ENCODE assay signal across 20 cellular contexts in the genomic region with DNA sequence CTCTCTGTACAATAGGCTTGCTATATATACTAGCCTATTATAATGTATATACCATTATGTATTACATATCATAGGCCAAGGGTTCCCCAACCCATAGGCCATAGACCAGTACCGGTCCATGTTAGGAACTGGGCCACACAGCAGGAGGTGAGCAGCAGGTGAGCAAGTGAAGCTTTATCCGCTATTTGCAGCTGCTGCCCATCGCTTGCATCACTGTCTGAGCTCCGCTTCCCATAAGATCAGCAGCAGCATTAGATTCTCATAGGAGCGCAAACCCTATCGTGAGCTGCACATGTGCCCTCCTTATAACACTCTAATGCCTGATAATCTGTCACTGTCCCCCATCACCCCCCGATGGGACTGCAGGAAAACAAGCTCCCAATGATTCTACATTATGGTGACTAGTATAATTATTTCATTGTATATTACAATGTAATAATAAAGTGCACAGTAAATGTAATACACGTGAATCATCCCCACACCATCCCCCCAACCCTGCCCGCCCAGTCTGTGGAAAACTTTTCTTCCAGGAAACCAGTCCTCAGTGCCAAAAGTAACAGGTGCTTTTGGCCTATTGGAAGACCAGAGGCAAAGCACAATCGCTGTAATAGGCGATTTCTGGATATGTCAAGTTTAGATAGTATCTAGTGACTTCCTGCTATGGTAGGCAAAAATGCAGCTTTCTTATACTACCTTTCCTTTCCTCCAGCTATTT.
A peak's percentile ranks its signal among the peaks of the same experiment; 100 is the strongest.
DNase-seq lines count a peak whose midpoint lies in the region; ATAC-seq and TF ChIP-seq lines count a peak whose summit lies in the region.
"Had no signal": no experiment of that assay in that cellular context is flagged by ENCODE, and none has a peak within 500 bp of the region (broad histone marks: within the 10 kb centered on the region; RNA-seq: fewer than 3 reads in every experiment).

No MANE protein-coding gene starts in this region.

- ATAC-seq in gastroesophageal sphincter (no peak), aorta (ENCODE audit: low FRiP score) (no peak), GM18505 (IDR thresholded peaks at IDR 0.05; ENCODE audit: unreplicated experiment) (no peak), HG03521 (IDR thresholded peaks at IDR 0.05; ENCODE audit: unreplicated experiment) (no peak)
- ATAC-seq: CD8-positive, alpha-beta T cell; Right ventricle myocardium inferior had no signal

- TF ChIP-seq POLR2A in gastroesophageal sphincter (IDR thresholded peaks at IDR 0.05): no peak
- no peak for TF ChIP-seq POLR2A in stomach (IDR thresholded peaks at IDR 0.05)
- no peak for TF ChIP-seq POLR2A in GM18505 (IDR thresholded peaks at IDR 0.05; ENCODE audit: borderline replicate concordance, extremely low read depth, insufficient read depth, insufficient read length)

- TF ChIP-seq EP300 in gastroesophageal sphincter (IDR thresholded peaks at IDR 0.05) (no peak), stomach (IDR thresholded peaks at IDR 0.05) (no peak)

- DNase-seq in coronary artery (ENCODE audit: low spot score) (no peak), stomach (no peak), aorta (peak in 1 of 2 donors; percentile 62), DMS 273 (lab: John Stamatoyannopoulos, UW; ENCODE audit: unreplicated experiment) (no peak)
- DNase-seq: Caco-2; CD8-positive, alpha-beta T cell; GF-D8; NCI-H1092; NCI-H1417 treated with DMSO at 0.1 percent for 48 hours; NCI-H1694 treated with DMSO at 0.1 percent for 48 hours; NCI-H2171; NCI-H345; NCI-H510A treated with DMSO at 0.1 percent for 48 hours had no signal

- H3K9me3 ChIP-seq in gastroesophageal sphincter (no peaks in the 10 kb centered on the region), stomach (no peaks in the 10 kb centered on the region), aorta (ENCODE audit: control insufficient read depth, low read length) (no peaks in the 10 kb centered on the region)
- H3K9me3 ChIP-seq: Caco-2 had no signal

- peaks cover 0 to 98% (median 7%) of the 10 kb centered on the region in 3 donors for H3K4me1 ChIP-seq in gastroesophageal sphincter
- H3K4me1 ChIP-seq in stomach: peaks cover 0 to 36% (median 12%) of the 10 kb centered on the region in 4 donors
- peaks cover 3 to 4% of the 10 kb centered on the region in 2 donors for H3K4me1 ChIP-seq in aorta (ENCODE audit: control insufficient read depth in 1 of 2, insufficient read depth in 2 of 2, low read length in 2 of 2)
- H3K4me1 ChIP-seq: Caco-2, SJSA1 had no signal

- H3K27me3 ChIP-seq in gastroesophageal sphincter (no peaks in the 10 kb centered on the region), stomach (no peaks in the 10 kb centered on the region), aorta (ENCODE audit: control insufficient read depth in 1 of 2, insufficient read depth in 2 of 2, low read length in 1 of 2) (no peaks in the 10 kb centered on the region)

- TF ChIP-seq CTCF in coronary artery (IDR thresholded peaks at IDR 0.05): no peak
- TF ChIP-seq CTCF in gastroesophageal sphincter (IDR thresholded peaks at IDR 0.05): no peak
- TF ChIP-seq CTCF in stomach (IDR thresholded peaks at IDR 0.05): no peak

- no peak overlapping the region for H3K4me3 ChIP-seq in coronary artery
- no peak overlapping the region for H3K4me3 ChIP-seq in gastroesophageal sphincter
- no peak overlapping the region for H3K4me3 ChIP-seq in stomach
- H3K4me3 ChIP-seq in aorta (ENCODE audit: low read length in 2 of 2): no peak overlapping the region
- H3K4me3 ChIP-seq: SJSA1 had no signal

- intact Hi-C loops in stomach (cut with DNase I; ENCODE audit: low total_unique reads) (no loop called here), aorta (cut with DNase I) (loop anchor here in 1 of 2 donors (5.0 kb wide), 2 partner anchors 50 to 80 kb away; no protein-coding TSS in a partner anchor)

- H3K36me3 ChIP-seq in gastroesophageal sphincter (peaks cover 0 to 84% of the 10 kb centered on the region in 2 donors), stomach (peaks cover 0 to 17% (median 3%) of the 10 kb centered on the region in 4 donors), aorta (ENCODE audit: control insufficient read depth in 1 of 2, insufficient read depth in 2 of 2, low read length in 1 of 2) (peaks cover 13 to 16% of the 10 kb centered on the region in 2 donors)
- H3K36me3 ChIP-seq: SJSA1 had no signal

- peak overlapping the region; percentile 40 to 93 for H3K27ac ChIP-seq in coronary artery
- peak overlapping the region; percentile 70 to 78 (median 76) for H3K27ac ChIP-seq in gastroesophageal sphincter
- peak overlapping the region in 3 of 5 donors; percentile 9 to 75 (median 75) for H3K27ac ChIP-seq in stomach
- peak overlapping the region; percentile 23 to 73 for H3K27ac ChIP-seq in aorta (ENCODE audit: low read depth in 1 of 2, low read length in 2 of 2)
- H3K27ac ChIP-seq: C4-2B, HL-60, SJSA1 had no signal

- WGBS in gastroesophageal sphincter (ENCODE audit: low coverage in 1 of 2), 2 donors: 27 to 60% methylated on average over 4 to 10 of the region's 11 CpGs
- WGBS in stomach, 5 donors: 74 to 85% (median 81%) methylated on average over 11 of the region's 11 CpGs
- WGBS in aorta, 2 donors: 53 to 55% methylated on average over 11 of the region's 11 CpGs
